ENCODE assay signal across 14 cellular contexts in the genomic region with DNA sequence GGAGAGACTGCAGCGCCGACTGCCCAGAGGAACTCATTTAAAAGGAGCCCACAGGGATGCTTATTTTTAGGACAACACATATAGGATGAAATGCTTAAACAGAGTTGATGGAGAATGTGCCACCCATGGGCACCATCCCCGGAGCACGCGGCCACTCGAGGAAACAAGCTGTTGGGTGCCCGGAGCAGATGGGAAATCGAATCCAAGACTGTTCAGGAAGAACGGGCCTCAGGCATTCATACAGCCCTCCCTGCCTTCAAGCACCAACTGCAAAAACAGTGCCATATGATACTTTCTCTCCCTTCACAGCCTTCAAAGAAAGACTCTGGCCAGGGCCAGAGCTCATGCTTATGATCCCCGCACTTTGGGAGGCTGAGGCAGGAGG. TPM values are rescaled to one million over a fixed set of nuclear protein-coding genes. Genes with fewer than 3 reads are reported as not detected.
DNase-seq lines count a peak whose midpoint lies in the region; ATAC-seq and TF ChIP-seq lines count a peak whose summit lies in the region.
"Had no signal": no experiment of that assay in that cellular context is flagged by ENCODE, and none has a peak within 500 bp of the region (broad histone marks: within the 10 kb centered on the region; RNA-seq: fewer than 3 reads in every experiment).

No MANE protein-coding gene starts in this region.

- H3K27me3 Mint-ChIP-seq in osteocyte (ENCODE audit: unreplicated experiment), result no peaks in the 10 kb centered on the region

- H3K27ac ChIP-seq in right atrium auricular region, result peak overlapping the region; percentile 91 to 93
- peak overlapping the region; percentile 64 for H3K27ac ChIP-seq in duodenal mucosa (ENCODE audit: low read depth, low read length)
- peak overlapping the region; percentile 49 to 54 for H3K27ac ChIP-seq in uterus

- TF ChIP-seq CTCF in right atrium auricular region (IDR thresholded peaks at IDR 0.05), result no peak
- no peak for TF ChIP-seq CTCF in osteocyte (IDR thresholded peaks at IDR 0.05)
- no peak for TF ChIP-seq CTCF in uterus (IDR thresholded peaks at IDR 0.05)

- intact Hi-C loops in left cardiac atrium (cut with DNase I), result loop anchor here in 1 of 2 donors (5.0 kb wide), 1 partner anchor 41 kb away; the partner anchor contains the start of gene RAB20
- intact Hi-C loops in uterus (cut with DNase I; ENCODE audit: low total_unique reads), result no loop called here

- peaks cover 0 to 67% of the 10 kb centered on the region in 2 donors for H3K4me1 ChIP-seq in right atrium auricular region
- peaks cover 69 to 79% of the 10 kb centered on the region in 2 donors for H3K4me1 ChIP-seq in duodenal mucosa (ENCODE audit: control insufficient read depth in 1 of 2, insufficient read depth in 2 of 2, low read length in 2 of 2)
- H3K4me1 ChIP-seq in uterus, result no peaks in the 10 kb centered on the region

- ATAC-seq in left cardiac atrium (no peak), HG03175 (IDR thresholded peaks at IDR 0.05; ENCODE audit: unreplicated experiment) (no peak), HG03354 (IDR thresholded peaks at IDR 0.05; ENCODE audit: poor library complexity, severe bottlenecking, unreplicated experiment) (no peak)
- ATAC-seq: activated naive CD8-positive, alpha-beta T cell treated with anti-CD3 and anti-CD28 coated beads, Interleukin-2, amount 50 U/mL, for 24 hours had no signal

- no peaks in the 10 kb centered on the region for H3K9me3 Mint-ChIP-seq in osteocyte (ENCODE audit: unreplicated experiment)
- H3K9me3 Mint-ChIP-seq: activated naive CD8-positive, alpha-beta T cell treated with anti-CD3 and anti-CD28 coated beads, Interleukin-2, amount 50 U/mL, for 24 hours; HFFc6 had no signal

- H3K36me3 ChIP-seq in right atrium auricular region (no peaks in the 10 kb centered on the region), duodenal mucosa (ENCODE audit: control insufficient read depth in 1 of 2, insufficient read depth in 2 of 2, low read length in 2 of 2) (peaks cover 0 to 16% of the 10 kb centered on the region in 2 donors), uterus (no peaks in the 10 kb centered on the region)
- H3K36me3 ChIP-seq: MG63 had no signal

- peaks cover 5% of the 10 kb centered on the region for H3K36me3 Mint-ChIP-seq in osteocyte (ENCODE audit: unreplicated experiment)

- H3K27me3 ChIP-seq in right atrium auricular region (no peaks in the 10 kb centered on the region), duodenal mucosa (ENCODE audit: control insufficient read depth in 1 of 2, insufficient read depth in 2 of 2, low read length in 2 of 2) (no peaks in the 10 kb centered on the region), uterus (no peaks in the 10 kb centered on the region)
- H3K27me3 ChIP-seq: MG63 had no signal

- peak overlapping the region; percentile 75 for H3K27ac Mint-ChIP-seq in osteocyte (ENCODE audit: unreplicated experiment)
- H3K27ac Mint-ChIP-seq: activated naive CD8-positive, alpha-beta T cell treated with anti-CD3 and anti-CD28 coated beads, Interleukin-2, amount 50 U/mL, for 24 hours; HFFc6 had no signal

- no peak overlapping the region for H3K4me3 ChIP-seq in right atrium auricular region
- no peak overlapping the region for H3K4me3 ChIP-seq in duodenal mucosa (ENCODE audit: low read depth in 1 of 2, low read length in 2 of 2)
- H3K4me3 ChIP-seq in uterus, result no peak overlapping the region
- H3K4me3 ChIP-seq: MG63 had no signal

- peaks cover 74% of the 10 kb centered on the region for H3K4me1 Mint-ChIP-seq in osteocyte (ENCODE audit: unreplicated experiment)

- no peak overlapping the region for H3K9ac ChIP-seq in duodenal mucosa (ENCODE audit: low read depth in 1 of 2, low read length in 2 of 2)

- no peak for DNase-seq in right atrium auricular region (ENCODE audit: low spot score)
- DNase-seq in left cardiac atrium, result no peak
- DNase-seq in osteocyte (ENCODE audit: extremely low spot score, unreplicated experiment), result no peak
- no peak for DNase-seq in uterus
- DNase-seq in SHP77 (lab: John Stamatoyannopoulos, UW), result no peak
- DNase-seq: activated CD4-positive, CD25-positive, alpha-beta regulatory T cell treated with anti-CD3 and anti-CD28 coated beads, Interleukin-2, amount 50 U/mL, for 72 hours; activated naive CD8-positive, alpha-beta T cell treated with anti-CD3 and anti-CD28 coated beads, Interleukin-2, amount 50 U/mL, for 24 hours; activated T-cell treated with anti-CD3 and anti-CD28 coated beads for 4 hours; effector CD4-positive, alpha-beta T cell; HFFc6 had no signal

- TF ChIP-seq POLR2A in uterus (IDR thresholded peaks at IDR 0.05), result no peak

- no peak overlapping the region for H3K4me3 Mint-ChIP-seq in osteocyte (ENCODE audit: unreplicated experiment)
- H3K4me3 Mint-ChIP-seq: activated naive CD8-positive, alpha-beta T cell treated with anti-CD3 and anti-CD28 coated beads, Interleukin-2, amount 50 U/mL, for 24 hours; HFFc6 had no signal

- H3K9me3 ChIP-seq in right atrium auricular region, result no peaks in the 10 kb centered on the region
- H3K9me3 ChIP-seq in duodenal mucosa (ENCODE audit: control insufficient read depth in 1 of 2, low read length in 2 of 2), result no peaks in the 10 kb centered on the region
- H3K9me3 ChIP-seq in uterus, result no peaks in the 10 kb centered on the region
- H3K9me3 ChIP-seq: MG63 had no signal

RNA-seq across cellular contexts. Expression of gene RAB20, which starts 40.2 kb away (rescaled TPM):
- total RNA-seq in right atrium auricular region, result 10 to 100 TPM; 10.8 to 15.7 TPM
- 10 to 100 TPM; 12.7 to 24.3 TPM for total RNA-seq in left cardiac atrium
- 10.0 and 11.7 TPM in 2 replicates for total RNA-seq in osteocyte
- total RNA-seq in uterus, result 10 to 100 TPM in 2 of 4 donors, 1 to 10 TPM in 1, under 1 TPM in 1; 0.77 to 12.4 (median 9.1) TPM
